In genomic region chr7:128880791-128881457, GRCh38 we compare ENCODE assay signal across 1 cellular context.
TF ChIP-seq lines count a peak whose summit lies in the region.

No MANE protein-coding gene starts in this region.

TF ChIP-seq in H1, 55 proteins besides CTCF, POLR2A, EP300 and RAD21:
- TF ChIP-seq YY1 (IDR thresholded peaks at IDR 0.05; ENCODE audit: low read depth, low read length) (no peak), TBP (IDR thresholded peaks at IDR 0.05; ENCODE audit: low read depth, low read length) (no peak), POU5F1 (IDR thresholded peaks at IDR 0.05; ENCODE audit: low read depth, low read length) (no peak), KDM4A (IDR thresholded peaks at IDR 0.05; ENCODE audit: low read depth, low read length, severe bottlenecking) (no peak), HDAC6 (IDR thresholded peaks at IDR 0.05; ENCODE audit: low read depth, low read length) (no peak), SIX5 (IDR thresholded peaks at IDR 0.05; ENCODE audit: low read depth, low read length) (no peak), GTF2F1 (IDR thresholded peaks at IDR 0.05; ENCODE audit: borderline replicate concordance, low read depth, low read length) (no peak)
